13 cellular contexts compared by ENCODE assay signal in the genomic region with DNA sequence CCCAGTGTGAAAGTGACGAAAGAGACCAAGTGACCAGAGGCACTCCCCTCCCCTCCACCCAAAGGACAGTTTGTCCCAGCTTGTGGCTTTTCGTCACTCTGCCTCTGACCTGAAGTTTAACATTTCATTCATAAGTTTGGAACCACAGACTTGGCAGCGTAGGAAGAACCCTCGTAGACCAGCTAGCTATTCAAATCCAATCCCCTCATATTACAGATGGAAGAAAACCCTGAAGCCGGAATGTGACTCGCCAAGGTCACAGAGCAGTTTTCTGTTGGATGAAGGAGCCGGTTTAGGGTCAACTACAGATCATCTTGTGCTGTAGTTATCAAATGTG. TPM values are rescaled to one million over a fixed set of nuclear protein-coding genes. Genes with fewer than 3 reads are reported as not detected.
DNase-seq lines count a peak whose midpoint lies in the region; ATAC-seq and TF ChIP-seq lines count a peak whose summit lies in the region.
"Had no signal": no experiment of that assay in that cellular context is flagged by ENCODE, and none has a peak within 500 bp of the region (broad histone marks: within the 10 kb centered on the region; RNA-seq: fewer than 3 reads in every experiment).

No MANE protein-coding gene starts in this region.

- H3K36me3 Mint-ChIP-seq in endodermal cell (ENCODE audit: low read depth): no peaks in the 10 kb centered on the region
- H3K36me3 Mint-ChIP-seq: activated CD8-positive, alpha-beta memory T cell treated with anti-CD3 and anti-CD28 coated beads, Interleukin-2, amount 10 ng/mL, durations not matched to agents 7 days and 5 days; T-cell had no signal

- no peak overlapping the region for H3K4me2 ChIP-seq in parathyroid adenoma (ENCODE audit: low read length)

- no peak overlapping the region for H3K4me3 Mint-ChIP-seq in endodermal cell
- H3K4me3 Mint-ChIP-seq: activated CD8-positive, alpha-beta memory T cell treated with anti-CD3 and anti-CD28 coated beads, Interleukin-2, amount 10 ng/mL, durations not matched to agents 7 days and 5 days; T-cell had no signal

- H3K27me3 Mint-ChIP-seq in endodermal cell (ENCODE audit: insufficient read depth): no peaks in the 10 kb centered on the region
- H3K27me3 Mint-ChIP-seq: T-cell had no signal

- WGBS in endodermal cell (ENCODE audit: insufficient coverage in 1 of 2, insufficient read length in 1 of 2), 2 experiments: 88 to 91% methylated on average over 3 to 7 of the region's 7 CpGs

- H3K4me1 ChIP-seq in parathyroid adenoma (peaks cover 3% of the 10 kb centered on the region), endodermal cell (ENCODE audit: control insufficient read depth, insufficient read depth, low read length) (peaks cover 2% of the 10 kb centered on the region)

- H3K27me3 ChIP-seq in AG04450 (ENCODE audit: control insufficient read depth, insufficient read depth, low read length): no peaks in the 10 kb centered on the region
- no peaks in the 10 kb centered on the region for H3K27me3 ChIP-seq in parathyroid adenoma (ENCODE audit: control insufficient read depth, insufficient read depth, low read length)
- H3K27me3 ChIP-seq in endodermal cell (ENCODE audit: control insufficient read depth, insufficient read depth, low read length, poor library complexity, severe bottlenecking): no peaks in the 10 kb centered on the region

- peaks cover 20% of the 10 kb centered on the region for H3K4me1 Mint-ChIP-seq in endodermal cell

- H3K4me3 ChIP-seq in AG04450 (ENCODE audit: low read depth, low read length) (no peak overlapping the region), parathyroid adenoma (ENCODE audit: low read depth, low read length) (no peak overlapping the region), endodermal cell (ENCODE audit: low read length) (no peak overlapping the region)

- H3K9me3 ChIP-seq in AG04450 (ENCODE audit: control insufficient read depth, insufficient read depth, low read length) (no peaks in the 10 kb centered on the region; the same call in 1 of the 2 replicates), parathyroid adenoma (ENCODE audit: control insufficient read depth, low read length) (no peaks in the 10 kb centered on the region), endodermal cell (ENCODE audit: control insufficient read depth, low read length) (no peaks in the 10 kb centered on the region)

- intact Hi-C loops in Right ventricle myocardium inferior (cut with DNase I): no loop called here

- peaks cover 7% of the 10 kb centered on the region for H3K79me2 ChIP-seq in parathyroid adenoma

- ATAC-seq in Right ventricle myocardium inferior (peak; percentile 43), GM19351 (IDR thresholded peaks at IDR 0.05; ENCODE audit: unreplicated experiment) (no peak)
- ATAC-seq: activated CD8-positive, alpha-beta memory T cell treated with anti-CD3 and anti-CD28 coated beads, Interleukin-2, amount 10 ng/mL, durations not matched to agents 7 days and 5 days; T-cell had no signal

- H3K27ac ChIP-seq in AG04450 (ENCODE audit: low read depth, low read length): peak overlapping the region; percentile 57
- H3K27ac ChIP-seq in angular gyrus (ENCODE audit: low read depth, low read length): peak overlapping the region; percentile 32
- H3K27ac ChIP-seq in parathyroid adenoma: peak overlapping the region; percentile 30
- no peak overlapping the region for H3K27ac ChIP-seq in endodermal cell (ENCODE audit: low read depth, low read length)

- H2AFZ ChIP-seq in parathyroid adenoma: no peak overlapping the region

- DNase-seq in AG04450 (ENCODE audit: low read depth, low spot score) (no peak), Right ventricle myocardium inferior (ENCODE audit: missing footprints) (no peak), endodermal cell (no peak), NCI-H146 (lab: John Stamatoyannopoulos, UW) (no peak), NCI-H2029 (lab: John Stamatoyannopoulos, UW) (no peak)
- DNase-seq: activated CD8-positive, alpha-beta memory T cell treated with anti-CD3 and anti-CD28 coated beads, Interleukin-2, amount 10 ng/mL, durations not matched to agents 7 days and 5 days; NCI-H2171 treated with DMSO at 0.1 percent for 48 hours; T-cell had no signal

- H3K9ac ChIP-seq in parathyroid adenoma (no peak overlapping the region), endodermal cell (ENCODE audit: extremely low read depth, low read length, poor library complexity, severe bottlenecking) (no peak overlapping the region)

- no peak overlapping the region for H3K27ac Mint-ChIP-seq in endodermal cell
- H3K27ac Mint-ChIP-seq: activated CD8-positive, alpha-beta memory T cell treated with anti-CD3 and anti-CD28 coated beads, Interleukin-2, amount 10 ng/mL, durations not matched to agents 7 days and 5 days had no signal

- H3K36me3 ChIP-seq in parathyroid adenoma (ENCODE audit: control insufficient read depth, insufficient read depth, low read length) (no peaks in the 10 kb centered on the region), endodermal cell (ENCODE audit: control insufficient read depth, insufficient read depth, low read length) (no peaks in the 10 kb centered on the region)

- CTCF ChIA-PET in AG04450 (lab: Charles Lee): interaction anchor here (1.5 to 7.0 kb wide), 4 partner anchors 14 to 412 kb away, joined by 5 to 88 read pairs (median 22); no protein-coding TSS in a partner anchor

- TF ChIP-seq CTCF in AG04450 (IDR thresholded peaks at IDR 0.05; ENCODE audit: low read depth, low read length) (no peak), parathyroid adenoma (IDR thresholded peaks at IDR 0.05) (no peak), endodermal cell (conservative IDR thresholded peaks at IDR 0.05) (no peak)

- H3K9me3 Mint-ChIP-seq in endodermal cell: no peaks in the 10 kb centered on the region
- H3K9me3 Mint-ChIP-seq: T-cell had no signal

- POLR2A ChIA-PET in AG04450 (lab: Yijun Ruan, JAX): interaction anchor here (0.8 to 2.1 kb wide), 3 partner anchors 10 to 21 kb away, joined by 3 to 6 read pairs (median 4); a partner anchor contains a TSS

RNA-seq across cellular contexts. Expression of a gene that starts 3.9 kb away (rescaled TPM):
- polyA plus RNA-seq in AG04450 (2011; rRNA removed): 25.1 and 33.4 TPM in 2 replicates
- polyA minus RNA-seq in AG04450 (2011; rRNA and poly(A)+ RNA removed): 37.9 and 46.4 TPM in 2 replicates
- total RNA-seq in Right ventricle myocardium inferior (21.9 TPM), endodermal cell (10 to 100 TPM; 22.1 to 23.8 TPM)
- polyA plus RNA-seq in endodermal cell (2013, experiment 1 of 2): 16.4 TPM
- polyA plus RNA-seq in endodermal cell (2013, experiment 2 of 2): 15.6 TPM

RNA-seq across cellular contexts. Expression of a gene that starts 10.8 kb away (rescaled TPM):
- 177 and 204 TPM in 2 replicates for polyA plus RNA-seq in AG04450 (2011; rRNA removed)
- polyA minus RNA-seq in AG04450 (2011; rRNA and poly(A)+ RNA removed): 280 and 309 TPM in 2 replicates
- total RNA-seq in Right ventricle myocardium inferior (82.1 TPM), endodermal cell (100 to 1,000 TPM in 1 of 2 donors, 10 to 100 TPM in 1; 78.0 to 118 TPM)
- 34.2 TPM for polyA plus RNA-seq in endodermal cell (2013, experiment 1 of 2)
- 32.7 TPM for polyA plus RNA-seq in endodermal cell (2013, experiment 2 of 2)

RNA-seq across cellular contexts. Expression of a gene that starts 19.1 kb away (rescaled TPM):
- polyA plus RNA-seq in AG04450 (2011; rRNA removed): not detected in 2 replicates
- not detected in 2 replicates for polyA minus RNA-seq in AG04450 (2011; rRNA and poly(A)+ RNA removed)
- 0.73 TPM for total RNA-seq in Right ventricle myocardium inferior
- 1 to 10 TPM; 2.0 to 2.4 TPM for total RNA-seq in endodermal cell
- polyA plus RNA-seq in endodermal cell (2013, experiment 1 of 2): 0.32 TPM
- 0.46 TPM for polyA plus RNA-seq in endodermal cell (2013, experiment 2 of 2)
- total RNA-seq: kidney epithelial cell had no signal

RNA-seq across cellular contexts. Expression of a gene that starts 49.1 kb away (rescaled TPM):
- polyA plus RNA-seq in AG04450 (2011; rRNA removed): 12.8 and 13.8 TPM in 2 replicates
- polyA minus RNA-seq in AG04450 (2011; rRNA and poly(A)+ RNA removed): 7.3 and 7.8 TPM in 2 replicates
- total RNA-seq in Right ventricle myocardium inferior: 364 TPM
- 10 to 100 TPM; 63.2 to 69.1 TPM for total RNA-seq in endodermal cell
- polyA plus RNA-seq in endodermal cell (2013, experiment 1 of 2): 39.0 TPM
- polyA plus RNA-seq in endodermal cell (2013, experiment 2 of 2): 41.4 TPM

RNA-seq across cellular contexts. Expression of a gene that starts 50.9 kb away (rescaled TPM):
- polyA plus RNA-seq in AG04450 (2011; rRNA removed): 0.04 TPM in 1 of 2 replicates, not detected in the other
- not detected in 2 replicates for polyA minus RNA-seq in AG04450 (2011; rRNA and poly(A)+ RNA removed)
- total RNA-seq in Right ventricle myocardium inferior (not detected), endodermal cell (under 1 TPM; 0.20 to 0.46 TPM)
- polyA plus RNA-seq in endodermal cell (2013, experiment 1 of 2): 0.50 TPM
- polyA plus RNA-seq in endodermal cell (2013, experiment 2 of 2): 0.17 TPM
- total RNA-seq: kidney epithelial cell, T-cell, ureter had no signal
